In genomic region chr10:123129553-123130271, GRCh38 we compare ENCODE assay signal across 31 cellular contexts. TPM values are rescaled to one million over a fixed set of nuclear protein-coding genes. Genes with fewer than 3 reads are reported as not detected.
A peak's percentile ranks its signal among the peaks of the same experiment; 100 is the strongest.
DNase-seq lines count a peak whose midpoint lies in the region; ATAC-seq, FAIRE-seq and TF ChIP-seq lines count a peak whose summit lies in the region.
"Had no signal": no experiment of that assay in that cellular context is flagged by ENCODE, and none has a peak within 500 bp of the region (broad histone marks: within the 10 kb centered on the region; RNA-seq: fewer than 3 reads in every experiment).

No MANE protein-coding gene starts in this region.

- H3K4me3 ChIP-seq in small intestine (ENCODE audit: low read depth in 1 of 2, low read length in 2 of 2) (no peak overlapping the region), esophagus squamous epithelium (no peak overlapping the region)
- H3K4me3 ChIP-seq: psoas muscle had no signal

- TF ChIP-seq POLR2A in esophagus squamous epithelium (IDR thresholded peaks at IDR 0.05) = no peak

- H3K36me3 ChIP-seq in small intestine (ENCODE audit: control insufficient read depth in 2 of 2, insufficient read depth in 2 of 2, low read length in 2 of 2) = no peaks in the 10 kb centered on the region
- H3K36me3 ChIP-seq in esophagus squamous epithelium = no peaks in the 10 kb centered on the region
- H3K36me3 ChIP-seq: neutrophil had no signal

- DNase-seq in activated T-cell treated with anti-CD3 and anti-CD28 coated beads, Interleukin-2, amount 50 U/mL, for 72 hours = no peak
- DNase-seq in activated T-cell treated with anti-CD3 and anti-CD28 coated beads for 4 hours = no peak
- DNase-seq in OCI-M1 (lab: John Stamatoyannopoulos, UW) = peak; percentile 58
- DNase-seq in epithelial cell of prostate (ENCODE audit: low read depth, low spot score) = no peak
- peak; percentile 47 for DNase-seq in small intestine
- DNase-seq in NCI-H2227 treated with DMSO at 0.1 percent for 48 hours (lab: John Stamatoyannopoulos, UW) = no peak
- no peak for DNase-seq in esophagus squamous epithelium (lab: John Stamatoyannopoulos, UW)
- DNase-seq: activated CD4-positive, alpha-beta T cell treated with anti-CD3 and anti-CD28 coated beads, Interleukin-2, amount 10 ng/mL, durations not matched to agents 7 days and 5 days; activated CD8-positive, alpha-beta memory T cell treated with anti-CD3 and anti-CD28 coated beads, Interleukin-2, amount 10 ng/mL, durations not matched to agents 7 days and 5 days; activated naive CD4-positive, alpha-beta T cell treated with anti-CD3 and anti-CD28 coated beads, Interleukin-2, amount 50 U/mL, for 16 hours; anterior cingulate cortex; cortex of kidney; DMS79; GF-D8; glutamatergic neuron; H7; kidney glomerular epithelial cell; NCI-H1436 treated with DMSO at 0.1 percent for 48 hours; NCI-H2171; NCI-H524; psoas muscle; RPMI8226; stimulated activated CD8-positive, alpha-beta memory T cell treated with anti-CD3 and anti-CD28 coated beads, Interleukin-4, amount 100 ng/mL, for 48 hours had no signal

- H3K4me3 Mint-ChIP-seq in activated T-cell treated with anti-CD3 and anti-CD28 coated beads, Interleukin-2, amount 50 U/mL, for 72 hours = no peak overlapping the region
- H3K4me3 Mint-ChIP-seq: activated CD4-positive, alpha-beta T cell treated with anti-CD3 and anti-CD28 coated beads, Interleukin-2, amount 10 ng/mL, durations not matched to agents 7 days and 5 days; activated CD8-positive, alpha-beta memory T cell treated with anti-CD3 and anti-CD28 coated beads, Interleukin-2, amount 10 ng/mL, durations not matched to agents 7 days and 5 days; activated T-helper 1 cell treated with anti-CD3 and anti-CD28 coated beads, Interleukin-12 subunit alpha, Interleukin-12 subunit beta, Interleukin-2, Interleukin-4 antibody, amounts not matched to agents 30 ng/mL and 10 ng/mL and 1 ng/mL, durations not matched to agents 14 hours and 24 hours and 36 hours had no signal

- 58 to 71% (median 58%) methylated on average over 4 of the region's 4 CpGs for WGBS in small intestine, 3 donors
- 33 to 65% methylated on average over 4 of the region's 4 CpGs for WGBS in esophagus squamous epithelium, 2 donors

- H3K27me3 ChIP-seq in small intestine (ENCODE audit: control insufficient read depth in 2 of 2, insufficient read depth in 2 of 2, low read length in 2 of 2) (peaks cover 19 to 46% of the 10 kb centered on the region in 2 donors), esophagus squamous epithelium (peaks cover 15 to 100% (median 23%) of the 10 kb centered on the region in 4 donors)

- ATAC-seq in activated T-cell treated with anti-CD3 and anti-CD28 coated beads, Interleukin-2, amount 50 U/mL, for 72 hours (replicated peaks in 1 of 2) = peak; percentile 38 to 57
- ATAC-seq in GM21526 (IDR thresholded peaks at IDR 0.05; ENCODE audit: low FRiP score, unreplicated experiment) = no peak
- ATAC-seq: activated CD8-positive, alpha-beta memory T cell treated with anti-CD3 and anti-CD28 coated beads, Interleukin-2, amount 10 ng/mL, durations not matched to agents 7 days and 5 days; psoas muscle had no signal

- FAIRE-seq in small intestine (lab: Jason Lieb, UNC) = no peak

- intact Hi-C loops in esophagus squamous epithelium (cut with DNase I) = loop anchor here (10.0 kb wide), 1 partner anchor 235 kb away; no protein-coding TSS in a partner anchor

- H3K27me3 Mint-ChIP-seq in activated T-cell treated with anti-CD3 and anti-CD28 coated beads, Interleukin-2, amount 50 U/mL, for 72 hours (ENCODE audit: low read depth) = peaks cover 91% of the 10 kb centered on the region

- TF ChIP-seq CTCF in esophagus squamous epithelium (IDR thresholded peaks at IDR 0.05) = no peak

- H3K4me1 Mint-ChIP-seq in activated T-cell treated with anti-CD3 and anti-CD28 coated beads, Interleukin-2, amount 50 U/mL, for 72 hours (ENCODE audit: low read depth) = peaks cover 21% of the 10 kb centered on the region

- no peaks in the 10 kb centered on the region for H3K4me1 ChIP-seq in small intestine (ENCODE audit: control insufficient read depth in 2 of 2, insufficient read depth in 1 of 2, low read depth in 1 of 2, low read length in 1 of 2)
- peaks cover 16 to 23% (median 19%) of the 10 kb centered on the region in 3 donors for H3K4me1 ChIP-seq in esophagus squamous epithelium

- peaks cover 0 to 2% of the 10 kb centered on the region in 2 donors for H3K36me3 Mint-ChIP-seq in activated T-cell treated with anti-CD3 and anti-CD28 coated beads, Interleukin-2, amount 50 U/mL, for 72 hours (ENCODE audit: insufficient read depth in 2 of 2)

- no peak overlapping the region for H3K27ac Mint-ChIP-seq in activated T-cell treated with anti-CD3 and anti-CD28 coated beads, Interleukin-2, amount 50 U/mL, for 72 hours
- H3K27ac Mint-ChIP-seq: activated CD4-positive, alpha-beta T cell treated with anti-CD3 and anti-CD28 coated beads, Interleukin-2, amount 10 ng/mL, durations not matched to agents 7 days and 5 days; activated CD8-positive, alpha-beta memory T cell treated with anti-CD3 and anti-CD28 coated beads, Interleukin-2, amount 10 ng/mL, durations not matched to agents 7 days and 5 days; activated T-helper 1 cell treated with anti-CD3 and anti-CD28 coated beads, Interleukin-12 subunit alpha, Interleukin-12 subunit beta, Interleukin-2, Interleukin-4 antibody, amounts not matched to agents 30 ng/mL and 10 ng/mL and 1 ng/mL, durations not matched to agents 14 hours and 24 hours and 36 hours had no signal

- H3K9me3 ChIP-seq in small intestine (ENCODE audit: control insufficient read depth, low read depth) (no peaks in the 10 kb centered on the region), esophagus squamous epithelium (peaks cover 0 to 7% (median 5%) of the 10 kb centered on the region in 3 donors)
- H3K9me3 ChIP-seq: neutrophil, psoas muscle had no signal

- H3K27ac ChIP-seq in epithelial cell of prostate (peak overlapping the region; percentile 59), small intestine (ENCODE audit: low read depth in 1 of 2, low read length in 1 of 2) (no peak overlapping the region), esophagus squamous epithelium (no peak overlapping the region)
- H3K27ac ChIP-seq: neutrophil, psoas muscle had no signal

- no peaks in the 10 kb centered on the region for H3K9me3 Mint-ChIP-seq in activated T-cell treated with anti-CD3 and anti-CD28 coated beads, Interleukin-2, amount 50 U/mL, for 72 hours
- H3K9me3 Mint-ChIP-seq: activated T-helper 1 cell treated with anti-CD3 and anti-CD28 coated beads, Interleukin-12 subunit alpha, Interleukin-12 subunit beta, Interleukin-2, Interleukin-4 antibody, amounts not matched to agents 30 ng/mL and 10 ng/mL and 1 ng/mL, durations not matched to agents 14 hours and 24 hours and 36 hours had no signal

RNA-seq across cellular contexts. Expression of gene HMX3, which starts 6.1 kb away (rescaled TPM):
- total RNA-seq in activated T-cell treated with anti-CD3 and anti-CD28 coated beads, Interleukin-2, amount 50 U/mL, for 72 hours = 1 to 10 TPM; 1.2 to 2.0 TPM
- polyA plus RNA-seq in small intestine = under 1 TPM in 1 of 3 donors, not detected in 2; 0.51 TPM
- total RNA-seq in esophagus squamous epithelium = not detected
- total RNA-seq: A172; activated CD4-positive, alpha-beta T cell treated with anti-CD3 and anti-CD28 coated beads, Interleukin-2, amount 10 ng/mL, durations not matched to agents 7 days and 5 days; activated CD8-positive, alpha-beta memory T cell treated with anti-CD3 and anti-CD28 coated beads, Interleukin-2, amount 10 ng/mL, durations not matched to agents 7 days and 5 days; activated T-helper 1 cell treated with anti-CD3 and anti-CD28 coated beads, Interleukin-12 subunit alpha, Interleukin-12 subunit beta, Interleukin-2, Interleukin-4 antibody, amounts not matched to agents 30 ng/mL and 10 ng/mL and 1 ng/mL, durations not matched to agents 14 hours and 24 hours and 36 hours; cardiac septum; H7; psoas muscle; subcutaneous adipose tissue; ureter had no signal
- polyA plus RNA-seq: BJ, psoas muscle had no signal

RNA-seq across cellular contexts. Expression of gene HMX2, which starts 18.2 kb away (rescaled TPM):
- 1 to 10 TPM in 1 of 2 donors, under 1 TPM in 1; 0.58 to 1.1 TPM for total RNA-seq in activated T-cell treated with anti-CD3 and anti-CD28 coated beads, Interleukin-2, amount 50 U/mL, for 72 hours
- polyA plus RNA-seq in small intestine = under 1 TPM in 1 of 3 donors, not detected in 2; 0.48 TPM
- total RNA-seq in esophagus squamous epithelium = not detected
- total RNA-seq: A172; activated CD4-positive, alpha-beta T cell treated with anti-CD3 and anti-CD28 coated beads, Interleukin-2, amount 10 ng/mL, durations not matched to agents 7 days and 5 days; activated CD8-positive, alpha-beta memory T cell treated with anti-CD3 and anti-CD28 coated beads, Interleukin-2, amount 10 ng/mL, durations not matched to agents 7 days and 5 days; activated T-helper 1 cell treated with anti-CD3 and anti-CD28 coated beads, Interleukin-12 subunit alpha, Interleukin-12 subunit beta, Interleukin-2, Interleukin-4 antibody, amounts not matched to agents 30 ng/mL and 10 ng/mL and 1 ng/mL, durations not matched to agents 14 hours and 24 hours and 36 hours; cardiac septum; H7; psoas muscle; subcutaneous adipose tissue; ureter had no signal
- polyA plus RNA-seq: BJ, psoas muscle had no signal

RNA-seq across cellular contexts. Expression of gene BUB3, which starts 24.5 kb away (rescaled TPM):
- total RNA-seq in activated T-cell treated with anti-CD3 and anti-CD28 coated beads, Interleukin-2, amount 50 U/mL, for 72 hours = 100 to 1,000 TPM; 255 TPM
- 10 to 100 TPM; 37.6 to 74.9 (median 52.8) TPM for polyA plus RNA-seq in small intestine
- 100 to 1,000 TPM in 2 of 4 donors, 10 to 100 TPM in 2; 84.3 to 121 (median 100) TPM for total RNA-seq in esophagus squamous epithelium

Comparison
In these comparisons a context has a peak if more than half of its experiments do, and no peak if none do; other contexts are left out.
1. DNase-seq: peak in OCI-M1 (single experiment) and small intestine (single experiment); none in activated T-cell treated with anti-CD3 and anti-CD28 coated beads, Interleukin-2, amount 50 U/mL, for 72 hours (0 of 2), activated T-cell treated with anti-CD3 and anti-CD28 coated beads for 4 hours (single experiment), epithelial cell of prostate (single experiment), NCI-H2227 treated with DMSO at 0.1 percent for 48 hours (single experiment) and esophagus squamous epithelium (single experiment).